Comparison of ENCODE assay signal across 31 cellular contexts in the genomic region with DNA sequence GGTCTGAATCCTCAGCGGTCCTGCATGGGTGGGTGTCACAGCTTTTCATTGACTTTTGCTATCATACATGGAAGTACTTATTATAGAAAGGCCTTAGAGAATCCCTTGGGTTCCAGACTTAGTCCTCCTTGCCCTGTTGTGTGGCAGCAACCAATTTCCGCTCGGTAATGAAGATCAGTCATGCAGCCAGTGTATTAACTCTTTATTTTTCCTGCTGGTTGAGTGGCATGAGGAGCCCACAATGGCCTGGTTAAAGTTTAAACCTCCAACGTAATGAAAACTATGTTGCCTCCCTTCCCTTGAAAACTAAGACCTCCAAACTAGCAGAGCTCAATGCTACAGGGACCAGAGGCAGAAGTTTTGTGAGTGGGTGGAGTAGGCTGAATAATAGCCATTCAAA. TPM values are rescaled to one million over a fixed set of nuclear protein-coding genes. Genes with fewer than 3 reads are reported as not detected.
"Had no signal": no experiment of that assay in that cellular context is flagged by ENCODE, and none has a peak within 500 bp of the region (broad histone marks: within the 10 kb centered on the region; RNA-seq: fewer than 3 reads in every experiment).

No MANE protein-coding gene starts in this region.

- DNase-seq: colonic mucosa; effector CD8-positive, alpha-beta T cell; endodermal cell; foreskin fibroblast; gastrocnemius medialis; heart left ventricle; kidney; left colon; mucosa of descending colon; naive B cell; sigmoid colon; stimulated activated CD4-positive, alpha-beta T cell treated with anti-CD3 and anti-CD28 coated beads, Interleukin-4, amount 100 ng/mL, for 4 hours; stimulated activated naive CD8-positive, alpha-beta T cell treated with anti-CD3 and anti-CD28 coated beads, Interleukin-15, Interleukin-2, amounts not matched to agents 100 U/mL and 50 U/mL, for 24 hours; substantia nigra; testis; tibial artery had no signal

- H3K9me3 Mint-ChIP-seq: natural killer cell treated with Interleukin-12 subunit alpha and Interleukin-12 subunit beta and Interleukin-15 and Interleukin-18, amount 100 ng/mL, for 72 hours had no signal

- H3K4me3 ChIP-seq: colonic mucosa, gastrocnemius medialis, heart left ventricle, hepatocyte, lung, mucosa of descending colon, neural progenitor cell, right atrium auricular region, sigmoid colon, testis, tibial artery had no signal

- H3K27ac ChIP-seq: colonic mucosa, epithelial cell of prostate, gastrocnemius medialis, heart left ventricle, hepatocyte, neural progenitor cell, parathyroid adenoma, right atrium auricular region, sigmoid colon, testis, tibial artery had no signal

- H3K4me1 Mint-ChIP-seq: stimulated activated memory B cell treated with anti-CD40 and anti-IgM and Interleukin-4, amounts not matched to agents 10 μg/mL and 1 μg/mL and 100 μg/mL, for 72 hours had no signal

- H3K9me3 ChIP-seq: colonic mucosa, gastrocnemius medialis, mucosa of descending colon, testis had no signal

- H3K4me3 Mint-ChIP-seq: dendritic cell treated with granulocyte-macrophage colony-stimulating factor and Interleukin-4, amounts not matched to agents 40 ng/mL and 50 ng/mL, for 4 days; endodermal cell; memory B cell; mesothelial cell of epicardium; naive B cell; natural killer cell treated with Interleukin-12 subunit alpha and Interleukin-12 subunit beta and Interleukin-15 and Interleukin-18, amount 100 ng/mL, for 72 hours; neural progenitor cell; stimulated activated memory B cell treated with anti-CD40 and anti-IgM and Interleukin-4, amounts not matched to agents 10 μg/mL and 1 μg/mL and 100 μg/mL, for 72 hours; type B pancreatic cell had no signal

- H3K27me3 ChIP-seq: colonic mucosa, gastrocnemius medialis, heart left ventricle, hepatocyte, neural progenitor cell, right atrium auricular region, sigmoid colon, testis, tibial artery had no signal

- H3K27me3 Mint-ChIP-seq: natural killer cell treated with Interleukin-12 subunit alpha and Interleukin-12 subunit beta and Interleukin-15 and Interleukin-18, amount 100 ng/mL, for 72 hours; progenitor cell of endocrine pancreas; type B pancreatic cell had no signal

- ATAC-seq: esophagus mucosa; gastrocnemius medialis; heart left ventricle; left colon; mucosa of descending colon; natural killer cell treated with Interleukin-12 subunit alpha and Interleukin-12 subunit beta and Interleukin-15 and Interleukin-18, amount 100 ng/mL, for 72 hours; stimulated activated memory B cell treated with anti-CD40 and anti-IgM and Interleukin-4, amounts not matched to agents 10 μg/mL and 1 μg/mL and 100 μg/mL, for 72 hours; stimulated activated naive CD8-positive, alpha-beta T cell treated with anti-CD3 and anti-CD28 coated beads, Interleukin-15, Interleukin-2, amounts not matched to agents 100 U/mL and 50 U/mL, for 24 hours had no signal

- H3K4me1 ChIP-seq: colonic mucosa, gastrocnemius medialis, heart left ventricle, parathyroid adenoma, right atrium auricular region, testis, tibial artery had no signal

- H3K9ac ChIP-seq: neural progenitor cell, parathyroid adenoma had no signal

- H3K36me3 Mint-ChIP-seq: mesothelial cell of epicardium, type B pancreatic cell had no signal

- H3K27ac Mint-ChIP-seq: dendritic cell treated with granulocyte-macrophage colony-stimulating factor and Interleukin-4, amounts not matched to agents 40 ng/mL and 50 ng/mL, for 4 days; endodermal cell; memory B cell; mesothelial cell of epicardium; naive B cell; natural killer cell treated with Interleukin-12 subunit alpha and Interleukin-12 subunit beta and Interleukin-15 and Interleukin-18, amount 100 ng/mL, for 72 hours; neural progenitor cell; progenitor cell of endocrine pancreas; stimulated activated memory B cell treated with anti-CD40 and anti-IgM and Interleukin-4, amounts not matched to agents 10 μg/mL and 1 μg/mL and 100 μg/mL, for 72 hours; type B pancreatic cell had no signal

- H3K36me3 ChIP-seq: colonic mucosa, gastrocnemius medialis, heart left ventricle, neural progenitor cell, right atrium auricular region had no signal

- H3K4me2 ChIP-seq: hepatocyte, neural progenitor cell had no signal

RNA-seq across cellular contexts. Expression of gene KCNQ4, which starts 58.6 kb away (rescaled TPM):
- total RNA-seq: hepatocyte, osteoblast had no signal
